In genomic region chr11:8258771-8259170, GRCh38 we compare ENCODE assay signal across 12 cellular contexts. TPM values are rescaled to one million over a fixed set of nuclear protein-coding genes. Genes with fewer than 3 reads are reported as not detected.
DNase-seq lines count a peak whose midpoint lies in the region; ATAC-seq and TF ChIP-seq lines count a peak whose summit lies in the region.
"Had no signal": no experiment of that assay in that cellular context is flagged by ENCODE, and none has a peak within 500 bp of the region (broad histone marks: within the 10 kb centered on the region; RNA-seq: fewer than 3 reads in every experiment).

No MANE protein-coding gene starts in this region.

- H3K4me3 ChIP-seq in spleen = no peak overlapping the region
- H3K4me3 ChIP-seq: upper lobe of left lung had no signal

- peaks cover 6 to 18% (median 17%) of the 10 kb centered on the region in 6 donors for H3K4me1 ChIP-seq in spleen

- intact Hi-C loops in spleen (cut with DNase I; ENCODE audit: low total_unique reads) = no loop called here

- WGBS in spleen, 5 donors = 65 to 82% (median 68%) methylated on average over 8 of the region's 8 CpGs

- no peak for TF ChIP-seq CTCF in spleen (IDR thresholded peaks at IDR 0.05 in 8 of 11, conservative IDR thresholded peaks at IDR 0.05 in 3 of 11)

- no peaks in the 10 kb centered on the region for H3K36me3 ChIP-seq in spleen
- H3K36me3 ChIP-seq: upper lobe of left lung had no signal

- TF ChIP-seq POLR2A in spleen (IDR thresholded peaks at IDR 0.05) = no peak

- ATAC-seq in GM18498 (IDR thresholded peaks at IDR 0.05; ENCODE audit: unreplicated experiment) (no peak), GM19452 (IDR thresholded peaks at IDR 0.05; ENCODE audit: unreplicated experiment) (no peak), HG02885 (IDR thresholded peaks at IDR 0.05; ENCODE audit: poor library complexity, unreplicated experiment) (no peak)

- no peaks in the 10 kb centered on the region for H3K9me3 ChIP-seq in spleen
- H3K9me3 ChIP-seq: upper lobe of left lung had no signal

- peaks cover 0 to 50% (median 19%) of the 10 kb centered on the region in 7 donors for H3K27me3 ChIP-seq in spleen (replicated peaks in 1 of 7)

- no peak overlapping the region for H3K27ac ChIP-seq in spleen
- H3K27ac ChIP-seq: upper lobe of left lung had no signal

- DNase-seq in NCI-H2171 treated with DMSO at 0.1 percent for 48 hours (lab: John Stamatoyannopoulos, UW) = peak; percentile 13
- no peak for DNase-seq in NCI-H2171 (lab: John Stamatoyannopoulos, UW)
- DNase-seq in RKO (ENCODE audit: low spot score) = peak; percentile 70
- DNase-seq in glomerular visceral epithelial cell (ENCODE audit: extremely low spot score) = peak; percentile 64
- DNase-seq in spleen = peak; percentile 35
- DNase-seq: NCI-H2081 treated with DMSO at 0.1 percent for 48 hours had no signal

RNA-seq across cellular contexts. Expression of gene LMO1, which starts 4.9 kb away (rescaled TPM):
- 1 to 10 TPM in 2 of 7 donors, under 1 TPM in 1, not detected in 4; 0.57 to 1.0 (median 1.0) TPM for total RNA-seq in spleen
- polyA plus RNA-seq in spleen = under 1 TPM in 2 of 3 donors, not detected in 1; 0.17 to 0.20 TPM
- total RNA-seq: A673; T-helper 2 cell treated with Interferon-gamma antibody and Interleukin-4, amounts not matched to agents 100 ng/mL and 5 ng/mL, for 36 hours had no signal
